In genomic region chr13:112845511-112846144, GRCh38 we compare ENCODE assay signal across 20 cellular contexts.
DNase-seq lines count a peak whose midpoint lies in the region; ATAC-seq and TF ChIP-seq lines count a peak whose summit lies in the region.
"Had no signal": no experiment of that assay in that cellular context is flagged by ENCODE, and none has a peak within 500 bp of the region (broad histone marks: within the 10 kb centered on the region; RNA-seq: fewer than 3 reads in every experiment).

No MANE protein-coding gene starts in this region.

- H3K36me3 Mint-ChIP-seq in WTC11 (peaks cover 38% of the 10 kb centered on the region), endothelial cell (ENCODE audit: low read depth, unreplicated experiment) (peaks cover 53% of the 10 kb centered on the region)

- no peak overlapping the region for H3K4me3 ChIP-seq in spleen
- H3K4me3 ChIP-seq: BLaER1 treated with 17β-estradiol and CSF1 and Interleukin-3, amounts not matched to agents 10 nM and 100 nM; GM12878; GM23248 had no signal

- H3K27me3 Mint-ChIP-seq in WTC11 (ENCODE audit: low read depth) (no peaks in the 10 kb centered on the region), endothelial cell (ENCODE audit: unreplicated experiment) (peaks cover 5% of the 10 kb centered on the region)
- H3K27me3 Mint-ChIP-seq: B cell had no signal

- WGBS in spleen, 5 donors, result 88 to 98% (median 95%) methylated on average over 13 to 23 of the region's 23 CpGs

- no peaks in the 10 kb centered on the region for H3K4me1 ChIP-seq in spleen

- H3K9me3 ChIP-seq in spleen, result peaks cover 0 to 5% (median 0%) of the 10 kb centered on the region in 8 donors

- no peak for DNase-seq in WTC11 (ENCODE audit: low spot score)
- DNase-seq in endothelial cell (ENCODE audit: low spot score), result no peak
- DNase-seq in mesenteric fat pad (ENCODE audit: low spot score), result peak; percentile 60
- peak; percentile 43 for DNase-seq in spleen
- no peak for DNase-seq in GM03348 (ENCODE audit: low spot score)
- DNase-seq: Calu3; CD8-positive, alpha-beta T cell; DMS79 treated with DMSO at 0.1 percent for 48 hours; GF-D8; GM23248; H7; HFFc6; IMR-90; KBM-7 had no signal

- POLR2A ChIA-PET in WTC11 (lab: Charles Lee), result no interaction called here

- TF ChIP-seq POLR2A in spleen (IDR thresholded peaks at IDR 0.05), result no peak

- intact Hi-C loops in spleen (cut with DNase I; ENCODE audit: low total_unique reads), result no loop called here

- H3K36me3 ChIP-seq in spleen, result peaks cover 0 to 90% (median 34%) of the 10 kb centered on the region in 6 donors

- no peaks in the 10 kb centered on the region for H3K9me3 Mint-ChIP-seq in WTC11
- H3K9me3 Mint-ChIP-seq in endothelial cell (ENCODE audit: unreplicated experiment), result peaks cover 4% of the 10 kb centered on the region
- H3K9me3 Mint-ChIP-seq: CD8-positive, alpha-beta T cell had no signal

- ATAC-seq in WTC11, result no peak
- ATAC-seq in GM19395 (IDR thresholded peaks at IDR 0.05; ENCODE audit: unreplicated experiment), result no peak
- ATAC-seq in GM19324 (IDR thresholded peaks at IDR 0.05; ENCODE audit: low FRiP score, unreplicated experiment), result no peak
- ATAC-seq: CD8-positive, alpha-beta T cell; GM12878; HCT116 had no signal

- H3K27ac ChIP-seq in spleen, result no peak overlapping the region
- H3K27ac ChIP-seq: BLaER1 treated with 17β-estradiol and CSF1 and Interleukin-3, amounts not matched to agents 10 nM and 100 nM; GM23248 had no signal

- H3K27ac Mint-ChIP-seq in WTC11 (peak overlapping the region; percentile 58), endothelial cell (ENCODE audit: unreplicated experiment) (peak overlapping the region; percentile 15)
- H3K27ac Mint-ChIP-seq: B cell; CD8-positive, alpha-beta T cell; HFFc6 had no signal

- H3K4me1 Mint-ChIP-seq in WTC11, result peaks cover 13% of the 10 kb centered on the region
- H3K4me1 Mint-ChIP-seq in endothelial cell (ENCODE audit: unreplicated experiment), result peaks cover 19% of the 10 kb centered on the region
- H3K4me1 Mint-ChIP-seq: B cell had no signal

- H3K27me3 ChIP-seq in spleen (replicated peaks in 1 of 7), result no peaks in the 10 kb centered on the region
- H3K27me3 ChIP-seq: BLaER1 treated with 17β-estradiol and CSF1 and Interleukin-3, amounts not matched to agents 10 nM and 100 nM had no signal

- H3K4me3 Mint-ChIP-seq in WTC11 (no peak overlapping the region), endothelial cell (ENCODE audit: unreplicated experiment) (peak overlapping the region; percentile 67)
- H3K4me3 Mint-ChIP-seq: B cell; CD8-positive, alpha-beta T cell; HFFc6 had no signal

- TF ChIP-seq CTCF in WTC11 (IDR thresholded peaks at IDR 0.05) (no peak), endothelial cell (IDR thresholded peaks at IDR 0.05; ENCODE audit: unreplicated experiment) (no peak), spleen (IDR thresholded peaks at IDR 0.05 in 8 of 11, conservative IDR thresholded peaks at IDR 0.05 in 3 of 11) (no peak)

- CTCF ChIA-PET in WTC11 (lab: Charles Lee), result no interaction called here

TF ChIP-seq in WTC11, 78 proteins besides CTCF, POLR2A, EP300 and RAD21:
- no peak for TF ChIP-seq ATF3 (CRISPR knock-in tag; conservative IDR thresholded peaks at IDR 0.05)

Comparison
In these comparisons a context has a peak if more than half of its experiments do, and no peak if none do; other contexts are left out.
1. DNase-seq: peak in mesenteric fat pad (single experiment) and spleen (single experiment); none in WTC11 (single experiment), endothelial cell (single experiment) and GM03348 (single experiment).